Comparison of ENCODE assay signal across 1 cellular context in genomic region chr9:136848393-136849037, GRCh38.
TF ChIP-seq lines count a peak whose summit lies in the region.

No MANE protein-coding gene starts in this region.

TF ChIP-seq in GM23338, 12 proteins besides CTCF, POLR2A, EP300 and RAD21 (continued from another document):
- TF ChIP-seq ZNF462 (CRISPR knock-in tag; IDR thresholded peaks at IDR 0.05) (no peak), ETS1 (IDR thresholded peaks at IDR 0.05) (no peak)
TF ChIP-seq in GM23338: peak in this region for 0.
